10 cellular contexts compared by ENCODE assay signal in genomic region chr11:20754957-20755356, GRCh38.
A peak's percentile ranks its signal among the peaks of the same experiment; 100 is the strongest.
DNase-seq lines count a peak whose midpoint lies in the region; ATAC-seq and TF ChIP-seq lines count a peak whose summit lies in the region.
"Had no signal": no experiment of that assay in that cellular context is flagged by ENCODE, and none has a peak within 500 bp of the region (broad histone marks: within the 10 kb centered on the region; RNA-seq: fewer than 3 reads in every experiment).

No MANE protein-coding gene starts in this region.

- peak; percentile 28 for DNase-seq in NCI-H82 (lab: John Stamatoyannopoulos, UW)
- DNase-seq in NCI-H82 treated with DMSO at 0.1 percent for 48 hours (lab: John Stamatoyannopoulos, UW; ENCODE audit: unreplicated experiment), result no peak
- peak; percentile 15 for DNase-seq in HT-29 (ENCODE audit: low spot score)
- peak; percentile 0 for DNase-seq in OCI-LY7 (ENCODE audit: low spot score)
- DNase-seq in nephron progenitor cell, result no peak
- DNase-seq in NCI-H1105 (lab: John Stamatoyannopoulos, UW), result no peak
- DNase-seq in CD8-positive, alpha-beta T cell, result no peak
- DNase-seq: activated T-cell treated with anti-CD3 and anti-CD28 coated beads, Interleukin-2, amount 50 U/mL, for 1 hour; body of pancreas had no signal

- H3K27ac Mint-ChIP-seq in nephron progenitor cell, result no peak overlapping the region
- no peak overlapping the region for H3K27ac Mint-ChIP-seq in CD8-positive, alpha-beta T cell

- H3K4me3 Mint-ChIP-seq in nephron progenitor cell, result no peak overlapping the region
- H3K4me3 Mint-ChIP-seq in CD8-positive, alpha-beta T cell, result no peak overlapping the region

- ATAC-seq in GM18498 (IDR thresholded peaks at IDR 0.05; ENCODE audit: unreplicated experiment), result no peak
- ATAC-seq in CD8-positive, alpha-beta T cell, result no peak
- ATAC-seq: body of pancreas had no signal

- H3K27me3 ChIP-seq in CD8-positive, alpha-beta T cell (ENCODE audit: insufficient read depth, low read length), result no peaks in the 10 kb centered on the region
- H3K27me3 ChIP-seq: body of pancreas had no signal

- no peaks in the 10 kb centered on the region for H3K27me3 Mint-ChIP-seq in nephron progenitor cell (ENCODE audit: low read depth, poor library complexity)
- no peaks in the 10 kb centered on the region for H3K27me3 Mint-ChIP-seq in CD8-positive, alpha-beta T cell (ENCODE audit: low read depth)

- no peaks in the 10 kb centered on the region for H3K79me2 ChIP-seq in OCI-LY7 (ENCODE audit: insufficient read depth, low read depth, low read length)

- no peak overlapping the region for H3K4me3 ChIP-seq in OCI-LY7 (ENCODE audit: low read depth, low read length, poor library complexity, severe bottlenecking)
- H3K4me3 ChIP-seq in CD8-positive, alpha-beta T cell (ENCODE audit: low read depth, low read length), result no peak overlapping the region
- H3K4me3 ChIP-seq: body of pancreas had no signal

- CTCF ChIA-PET in OCI-LY7 (lab: Charles Lee; ENCODE audit: unreplicated experiment), result interaction anchor here (0.6 kb wide), 1 partner anchor 34 kb away, joined by 3 read pairs; no protein-coding TSS in a partner anchor
- CTCF ChIA-PET in CD8-positive, alpha-beta T cell (lab: Charles Lee), result no interaction called here

- H3K9me3 ChIP-seq in OCI-LY7 (ENCODE audit: low read length), result no peaks in the 10 kb centered on the region
- no peaks in the 10 kb centered on the region for H3K9me3 ChIP-seq in CD8-positive, alpha-beta T cell (ENCODE audit: low read length)
- H3K9me3 ChIP-seq: body of pancreas had no signal

- H3K4me1 Mint-ChIP-seq in nephron progenitor cell, result no peaks in the 10 kb centered on the region
- no peaks in the 10 kb centered on the region for H3K4me1 Mint-ChIP-seq in CD8-positive, alpha-beta T cell (ENCODE audit: low read depth)

- H4K20me1 ChIP-seq in OCI-LY7 (ENCODE audit: insufficient read depth, low read length), result no peaks in the 10 kb centered on the region

- H3K27ac ChIP-seq in OCI-LY7 (ENCODE audit: low read depth, low read length, poor library complexity, severe bottlenecking), result no peak overlapping the region
- H3K27ac ChIP-seq in CD8-positive, alpha-beta T cell (ENCODE audit: low read depth, low read length), result no peak overlapping the region
- H3K27ac ChIP-seq: body of pancreas had no signal

- TF ChIP-seq CTCF in OCI-LY7 (conservative IDR thresholded peaks at IDR 0.05; ENCODE audit: low read length) (peak; percentile 53), nephron progenitor cell (IDR thresholded peaks at IDR 0.05) (peak; percentile 10)
- no peak for TF ChIP-seq CTCF in CD8-positive, alpha-beta T cell (IDR thresholded peaks at IDR 0.05)

- no peaks in the 10 kb centered on the region for H3K4me1 ChIP-seq in OCI-LY7 (ENCODE audit: insufficient read depth, low read length, poor library complexity, severe bottlenecking)
- no peaks in the 10 kb centered on the region for H3K4me1 ChIP-seq in CD8-positive, alpha-beta T cell (ENCODE audit: insufficient read depth, low read length)
- H3K4me1 ChIP-seq: body of pancreas had no signal

- H2AFZ ChIP-seq in OCI-LY7 (ENCODE audit: low read length), result no peak overlapping the region

- no peaks in the 10 kb centered on the region for H3K9me2 ChIP-seq in OCI-LY7 (ENCODE audit: insufficient read depth, low read length)

- H3K36me3 ChIP-seq in OCI-LY7 (ENCODE audit: insufficient read depth, low read length), result no peaks in the 10 kb centered on the region
- no peaks in the 10 kb centered on the region for H3K36me3 ChIP-seq in CD8-positive, alpha-beta T cell (ENCODE audit: insufficient read depth, low read length)

- no TSS peak for BruUV-seq in OCI-LY7 (replicated peaks; lab: Mats Ljungman, UMichigan)

- no peaks in the 10 kb centered on the region for H3K9me3 Mint-ChIP-seq in nephron progenitor cell
- H3K9me3 Mint-ChIP-seq in CD8-positive, alpha-beta T cell, result no peaks in the 10 kb centered on the region

- no peak overlapping the region for H3K4me2 ChIP-seq in OCI-LY7 (ENCODE audit: low read length)

- intact Hi-C loops in OCI-LY7 (cut with micrococcal nuclease; ENCODE audit: unreplicated experiment), result no loop called here
- intact Hi-C loops in CD8-positive, alpha-beta T cell (cut with DNase I, micrococcal nuclease), result no loop called here

- no peaks in the 10 kb centered on the region for H3K36me3 Mint-ChIP-seq in nephron progenitor cell (ENCODE audit: low read depth)
- no peaks in the 10 kb centered on the region for H3K36me3 Mint-ChIP-seq in CD8-positive, alpha-beta T cell

- POLR2A ChIA-PET in OCI-LY7 (lab: Charles Lee), result no interaction called here
- POLR2A ChIA-PET in CD8-positive, alpha-beta T cell (lab: Charles Lee), result no interaction called here

Comparison
In these comparisons a context has a peak if more than half of its experiments do, and no peak if none do; other contexts are left out.
1. DNase-seq: peak in NCI-H82 (single experiment), HT-29 (single experiment) and OCI-LY7 (single experiment); none in NCI-H82 treated with DMSO at 0.1 percent for 48 hours (single experiment), nephron progenitor cell (single experiment), NCI-H1105 (single experiment) and CD8-positive, alpha-beta T cell (0 of 7).